Comparison of ENCODE assay signal across 28 cellular contexts in the genomic region with DNA sequence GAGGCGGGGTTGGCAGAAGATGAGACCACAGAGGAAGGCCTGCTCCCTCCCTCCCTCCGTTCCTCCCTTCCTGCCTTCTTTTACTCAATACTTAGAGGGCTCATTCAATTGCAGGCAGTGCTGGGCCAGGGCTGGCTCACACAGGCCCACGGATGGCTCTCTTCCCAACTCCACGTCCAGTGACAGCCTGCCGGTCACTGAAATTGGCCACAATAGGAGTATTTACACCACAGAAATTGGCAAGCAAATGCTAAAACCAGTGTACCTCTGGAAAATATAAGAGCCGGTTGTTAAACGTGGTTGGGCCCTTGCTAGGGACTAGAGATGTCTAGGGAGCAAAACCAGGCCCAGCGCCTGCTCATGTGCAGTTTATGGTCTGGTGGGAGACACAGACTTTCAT.
"Had no signal": no experiment of that assay in that cellular context is flagged by ENCODE, and none has a peak within 500 bp of the region (broad histone marks: within the 10 kb centered on the region; RNA-seq: fewer than 3 reads in every experiment).

No MANE protein-coding gene starts in this region.

- H3K4me3 ChIP-seq: adrenal gland, body of pancreas, cardiac muscle cell, coronary artery, dorsolateral prefrontal cortex, pancreas, prostate gland, tibial nerve had no signal

- H3K9me3 ChIP-seq: adrenal gland, body of pancreas, pancreas, prostate gland, tibial nerve had no signal

- H3K27ac Mint-ChIP-seq: activated naive CD4-positive, alpha-beta T cell treated with anti-CD3 and anti-CD28 coated beads for 36 hours; activated naive CD8-positive, alpha-beta T cell treated with anti-CD3 and anti-CD28 coated beads for 36 hours; T-helper 1 cell treated with Interleukin-12 subunit alpha and Interleukin-12 subunit beta and Interleukin-4 antibody, amounts not matched to agents 30 μg/mL and 1 μg/mL, for 36 hours had no signal

- H3K9me3 Mint-ChIP-seq: activated naive CD4-positive, alpha-beta T cell treated with anti-CD3 and anti-CD28 coated beads for 36 hours; activated naive CD8-positive, alpha-beta T cell treated with anti-CD3 and anti-CD28 coated beads for 36 hours; neural crest cell; T-helper 1 cell treated with Interleukin-12 subunit alpha and Interleukin-12 subunit beta and Interleukin-4 antibody, amounts not matched to agents 30 μg/mL and 1 μg/mL, for 36 hours had no signal

- H3K27me3 Mint-ChIP-seq: activated naive CD8-positive, alpha-beta T cell treated with anti-CD3 and anti-CD28 coated beads for 36 hours had no signal

- H3K36me3 Mint-ChIP-seq: activated naive CD8-positive, alpha-beta T cell treated with anti-CD3 and anti-CD28 coated beads for 36 hours had no signal

- H3K4me1 ChIP-seq: adrenal gland, body of pancreas, pancreas, prostate gland, tibial nerve had no signal

- DNase-seq: activated CD4-positive, alpha-beta T cell treated with anti-CD3 and anti-CD28 coated beads for 48 hours; activated CD4-positive, alpha-beta T cell treated with anti-CD3 and anti-CD28 coated beads, Interleukin-2, amount 50 U/mL, for 48 hours; activated CD8-positive, alpha-beta memory T cell treated with anti-CD3 and anti-CD28 coated beads for 24 hours; activated effector memory CD4-positive, alpha-beta T cell treated with Interleukin-2 at 50 U/mL for 16 hours; activated naive CD4-positive, alpha-beta T cell treated with anti-CD3 and anti-CD28 coated beads for 36 hours; activated naive CD8-positive, alpha-beta T cell treated with anti-CD3 and anti-CD28 coated beads for 36 hours; adrenal gland; aorta; body of pancreas; dorsolateral prefrontal cortex; effector memory CD4-positive, alpha-beta T cell; erythroblast; foreskin fibroblast; hippocampal formation; nucleus accumbens; pancreas; retina; stimulated activated naive CD4-positive, alpha-beta T cell treated with Interleukin-2 at 50 U/mL for 16 hours; T1000; WERI-Rb-1 had no signal

- H3K4me3 Mint-ChIP-seq: activated naive CD4-positive, alpha-beta T cell treated with anti-CD3 and anti-CD28 coated beads for 36 hours; activated naive CD8-positive, alpha-beta T cell treated with anti-CD3 and anti-CD28 coated beads for 36 hours; neural crest cell; T-helper 1 cell treated with Interleukin-12 subunit alpha and Interleukin-12 subunit beta and Interleukin-4 antibody, amounts not matched to agents 30 μg/mL and 1 μg/mL, for 36 hours had no signal

- H3K27me3 ChIP-seq: adrenal gland, body of pancreas, cardiac muscle cell, dorsolateral prefrontal cortex, pancreas, tibial nerve had no signal

- ATAC-seq: activated CD4-positive, CD25-positive, alpha-beta regulatory T cell treated with anti-CD3 and anti-CD28 coated beads, Interleukin-2, amount 50 U/mL, for 24 hours; body of pancreas; left lobe of liver; pancreas had no signal

- H3K36me3 ChIP-seq: adrenal gland, cardiac muscle cell, pancreas, prostate gland, tibial nerve, WERI-Rb-1 had no signal

- H3K4me1 Mint-ChIP-seq: activated naive CD8-positive, alpha-beta T cell treated with anti-CD3 and anti-CD28 coated beads for 36 hours; neural crest cell had no signal

- H3K27ac ChIP-seq: adrenal gland, body of pancreas, cardiac muscle cell, coronary artery, dorsolateral prefrontal cortex, pancreas, prostate gland, WERI-Rb-1 had no signal
